23 cellular contexts compared by ENCODE assay signal in the genomic region with DNA sequence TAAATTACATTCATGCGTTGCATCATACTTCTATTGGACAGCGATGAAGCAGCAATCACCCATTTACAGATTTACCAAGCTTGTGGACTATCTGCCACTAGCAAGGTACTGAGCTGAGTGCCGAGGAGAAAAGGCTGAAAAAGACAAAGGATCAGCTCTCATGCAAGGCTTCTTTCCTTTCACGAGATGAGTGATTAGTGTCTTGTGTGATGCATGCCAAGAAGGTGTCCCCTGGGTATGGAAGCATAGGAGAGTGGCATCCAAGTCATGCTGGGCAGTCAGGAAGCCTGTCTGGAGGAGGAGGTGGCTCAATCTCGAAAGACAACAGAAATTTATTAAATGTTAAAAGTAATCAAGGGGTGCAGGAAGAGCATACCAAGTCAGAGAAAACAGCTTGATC. TPM values are rescaled to one million over a fixed set of nuclear protein-coding genes. Genes with fewer than 3 reads are reported as not detected.
DNase-seq lines count a peak whose midpoint lies in the region; ATAC-seq and TF ChIP-seq lines count a peak whose summit lies in the region.
"Had no signal": no experiment of that assay in that cellular context is flagged by ENCODE, and none has a peak within 500 bp of the region (broad histone marks: within the 10 kb centered on the region; RNA-seq: fewer than 3 reads in every experiment).

No MANE protein-coding gene starts in this region.

- no peak overlapping the region for H3K4me3 ChIP-seq in GM23338
- no peak overlapping the region for H3K4me3 ChIP-seq in HUES6 (ENCODE audit: low read depth, low read length)
- no peak overlapping the region for H3K4me3 ChIP-seq in osteoblast (ENCODE audit: insufficient read depth, low read length)
- H3K4me3 ChIP-seq: mucosa of descending colon, spleen had no signal

- peaks cover 12% of the 10 kb centered on the region for H3K27me3 Mint-ChIP-seq in GM23338 (ENCODE audit: insufficient read depth, low read depth, poor library complexity)
- no peaks in the 10 kb centered on the region for H3K27me3 Mint-ChIP-seq in activated T-helper 2 cell treated with anti-CD3 and anti-CD28 coated beads, Interferon-gamma antibody, Interleukin-2, Interleukin-4, amounts not matched to agents 10 μg/mL and 5 μg/mL and 100 μg/mL, durations not matched to agents 14 hours and 24 hours and 36 hours (ENCODE audit: low read depth)

- no peak overlapping the region for H2AFZ ChIP-seq in GM23338
- no peak overlapping the region for H2AFZ ChIP-seq in osteoblast (ENCODE audit: low read length)

- TF ChIP-seq CTCF in GM23338 (conservative IDR thresholded peaks at IDR 0.05; ENCODE audit: low read depth in 2 of 2), result no peak
- no peak for TF ChIP-seq CTCF in osteoblast (IDR thresholded peaks at IDR 0.05; ENCODE audit: extremely low read depth, low read depth, low read length)

- H3K79me2 ChIP-seq in GM23338 (replicated peaks; ENCODE audit: insufficient read depth) (peaks cover 8% of the 10 kb centered on the region), osteoblast (ENCODE audit: insufficient read depth, low read length) (no peaks in the 10 kb centered on the region)

- H3K36me3 ChIP-seq in GM23338 (ENCODE audit: insufficient read depth), result peaks cover 22% of the 10 kb centered on the region
- peaks cover 50% of the 10 kb centered on the region for H3K36me3 ChIP-seq in HUES6 (ENCODE audit: control insufficient read depth, insufficient read depth, low read length)
- H3K36me3 ChIP-seq in osteoblast (ENCODE audit: insufficient read depth, low read length), result peaks cover 3% of the 10 kb centered on the region

- H3K9me2 ChIP-seq in GM23338 (ENCODE audit: insufficient read depth), result peaks cover 10% of the 10 kb centered on the region

- DNase-seq in GM23338 (ENCODE audit: low spot score) (no peak), osteoblast (ENCODE audit: insufficient read length, low spot score, missing footprints) (no peak), LoVo (ENCODE audit: low spot score) (no peak), germinal center (ENCODE audit: low spot score) (no peak)
- no peak for DNase-seq in activated T-helper 2 cell treated with anti-CD3 and anti-CD28 coated beads, Interferon-gamma antibody, Interleukin-2, Interleukin-4, amounts not matched to agents 10 μg/mL and 5 μg/mL and 100 μg/mL, durations not matched to agents 14 hours and 24 hours and 36 hours (ENCODE audit: low spot score)
- DNase-seq: activated CD4-positive, alpha-beta T cell treated with anti-CD3 and anti-CD28 coated beads for 1 hour; activated CD8-positive, alpha-beta T cell treated with anti-CD3 and anti-CD28 coated beads, Interleukin-2, amount 10 ng/mL, durations not matched to agents 7 days and 5 days; AML-193; effector CD4-positive, alpha-beta T cell; foreskin keratinocyte; hippocampal formation; mucosa of descending colon; NCI-H2171; NCI-H526; spleen; stimulated activated CD4-positive, alpha-beta T cell treated with anti-CD3 and anti-CD28 coated beads, Interleukin-4, amount 100 ng/mL, for 1 hour; stimulated activated naive CD8-positive, alpha-beta T cell treated with anti-CD3 and anti-CD28 coated beads, Interleukin-15, Interleukin-2, amounts not matched to agents 100 U/mL and 50 U/mL, for 24 hours had no signal

- H3K27ac ChIP-seq in GM23338 (ENCODE audit: low read depth), result peak overlapping the region; percentile 90
- H3K27ac ChIP-seq in HUES6 (ENCODE audit: low read depth, low read length), result peak overlapping the region; percentile 1; the same call in 1 of the 2 replicates
- H3K27ac ChIP-seq in osteoblast (ENCODE audit: low read depth, low read length), result peak overlapping the region; percentile 32
- H3K27ac ChIP-seq: foreskin keratinocyte had no signal

- H3K9ac ChIP-seq in HUES6 (ENCODE audit: low read length), result no peak overlapping the region

- ATAC-seq in GM23338 (no peak), GM21367 (IDR thresholded peaks at IDR 0.05; ENCODE audit: unreplicated experiment) (no peak)
- ATAC-seq: activated CD8-positive, alpha-beta T cell treated with anti-CD3 and anti-CD28 coated beads, Interleukin-2, amount 10 ng/mL, durations not matched to agents 7 days and 5 days; stimulated activated naive CD8-positive, alpha-beta T cell treated with anti-CD3 and anti-CD28 coated beads, Interleukin-15, Interleukin-2, amounts not matched to agents 100 U/mL and 50 U/mL, for 24 hours had no signal

- H3K4me1 ChIP-seq in GM23338 (ENCODE audit: insufficient read depth), result peaks cover 8% of the 10 kb centered on the region
- H3K4me1 ChIP-seq in HUES6 (ENCODE audit: control insufficient read depth, insufficient read depth, low read length), result peaks cover 30% of the 10 kb centered on the region
- H3K4me1 ChIP-seq in osteoblast (ENCODE audit: insufficient read depth, low read length), result peaks cover 36% of the 10 kb centered on the region

- H3F3A ChIP-seq in GM23338 (replicated peaks; ENCODE audit: low read depth), result peaks cover 8% of the 10 kb centered on the region

- H3K4me2 ChIP-seq in GM23338 (peak overlapping the region; percentile 29; the same call in 1 of the 2 replicates), osteoblast (ENCODE audit: insufficient read depth, low read length) (peak overlapping the region; percentile 22)

- H4K20me1 ChIP-seq in GM23338 (replicated peaks; ENCODE audit: insufficient read depth) (no peaks in the 10 kb centered on the region), osteoblast (ENCODE audit: insufficient read depth, low read length) (no peaks in the 10 kb centered on the region)

- H3K27me3 ChIP-seq in GM23338 (ENCODE audit: insufficient read depth) (no peaks in the 10 kb centered on the region), HUES6 (ENCODE audit: control insufficient read depth, insufficient read depth, low read length) (no peaks in the 10 kb centered on the region), osteoblast (ENCODE audit: insufficient read depth, low read length) (no peaks in the 10 kb centered on the region)
- H3K27me3 ChIP-seq: foreskin keratinocyte, spleen had no signal

- peak overlapping the region; percentile 91 for H3K27ac Mint-ChIP-seq in GM23338
- H3K27ac Mint-ChIP-seq in activated T-helper 2 cell treated with anti-CD3 and anti-CD28 coated beads, Interferon-gamma antibody, Interleukin-2, Interleukin-4, amounts not matched to agents 10 μg/mL and 5 μg/mL and 100 μg/mL, durations not matched to agents 14 hours and 24 hours and 36 hours, result peak overlapping the region; percentile 20
- H3K27ac Mint-ChIP-seq: activated CD8-positive, alpha-beta T cell treated with anti-CD3 and anti-CD28 coated beads, Interleukin-2, amount 10 ng/mL, durations not matched to agents 7 days and 5 days; activated naive CD8-positive, alpha-beta T cell had no signal

- H3K4me3 Mint-ChIP-seq in GM23338, result no peak overlapping the region
- H3K4me3 Mint-ChIP-seq in activated T-helper 2 cell treated with anti-CD3 and anti-CD28 coated beads, Interferon-gamma antibody, Interleukin-2, Interleukin-4, amounts not matched to agents 10 μg/mL and 5 μg/mL and 100 μg/mL, durations not matched to agents 14 hours and 24 hours and 36 hours (ENCODE audit: low read depth), result no peak overlapping the region
- H3K4me3 Mint-ChIP-seq: activated CD8-positive, alpha-beta T cell treated with anti-CD3 and anti-CD28 coated beads, Interleukin-2, amount 10 ng/mL, durations not matched to agents 7 days and 5 days; activated naive CD8-positive, alpha-beta T cell had no signal

- H3K36me3 Mint-ChIP-seq in GM23338 (ENCODE audit: low read depth), result peaks cover 59% of the 10 kb centered on the region
- H3K36me3 Mint-ChIP-seq in activated T-helper 2 cell treated with anti-CD3 and anti-CD28 coated beads, Interferon-gamma antibody, Interleukin-2, Interleukin-4, amounts not matched to agents 10 μg/mL and 5 μg/mL and 100 μg/mL, durations not matched to agents 14 hours and 24 hours and 36 hours (ENCODE audit: low read depth), result peaks cover 38% of the 10 kb centered on the region

- intact Hi-C loops in activated T-helper 2 cell treated with anti-CD3 and anti-CD28 coated beads, Interferon-gamma antibody, Interleukin-2, Interleukin-4, amounts not matched to agents 10 μg/mL and 5 μg/mL and 100 μg/mL, durations not matched to agents 14 hours and 24 hours and 36 hours (cut with micrococcal nuclease), result loop anchor here (5.0 to 10.0 kb wide), 4 partner anchors 420 to 940 kb away; a partner anchor contains a TSS

- peaks cover under 1% of the 10 kb centered on the region; the same call in 1 of the 2 replicates for H3K9me3 ChIP-seq in HUES6 (ENCODE audit: control insufficient read depth, insufficient read depth, low read depth, low read length)
- H3K9me3 ChIP-seq in osteoblast (ENCODE audit: low read depth, low read length), result no peaks in the 10 kb centered on the region
- H3K9me3 ChIP-seq: mucosa of descending colon, spleen had no signal

- H3K4me1 Mint-ChIP-seq in GM23338, result peaks cover 37% of the 10 kb centered on the region
- H3K4me1 Mint-ChIP-seq in activated T-helper 2 cell treated with anti-CD3 and anti-CD28 coated beads, Interferon-gamma antibody, Interleukin-2, Interleukin-4, amounts not matched to agents 10 μg/mL and 5 μg/mL and 100 μg/mL, durations not matched to agents 14 hours and 24 hours and 36 hours (ENCODE audit: low read depth), result peaks cover 44% of the 10 kb centered on the region

- H3K9me3 Mint-ChIP-seq in GM23338, result peaks cover 5% of the 10 kb centered on the region
- peaks cover 10% of the 10 kb centered on the region for H3K9me3 Mint-ChIP-seq in activated T-helper 2 cell treated with anti-CD3 and anti-CD28 coated beads, Interferon-gamma antibody, Interleukin-2, Interleukin-4, amounts not matched to agents 10 μg/mL and 5 μg/mL and 100 μg/mL, durations not matched to agents 14 hours and 24 hours and 36 hours

RNA-seq across cellular contexts. Expression of a gene that starts 40.9 kb away (rescaled TPM):
- total RNA-seq in GM23338 (2014; rRNA removed; shearing (Covaris generic)), result not detected in 2 replicates
- polyA plus RNA-seq in GM23338 (2016; fragmentation: Nextera tagmentation; extraction: Ambion mirVana), result 0.65 and 0.90 TPM in 2 replicates
- total RNA-seq in activated T-helper 2 cell treated with anti-CD3 and anti-CD28 coated beads, Interferon-gamma antibody, Interleukin-2, Interleukin-4, amounts not matched to agents 10 μg/mL and 5 μg/mL and 100 μg/mL, durations not matched to agents 14 hours and 24 hours and 36 hours, result not detected in 2 replicates
- total RNA-seq in osteoblast, result not detected in 2 replicates
- total RNA-seq: activated CD8-positive, alpha-beta T cell treated with anti-CD3 and anti-CD28 coated beads, Interleukin-2, amount 10 ng/mL, durations not matched to agents 7 days and 5 days; cerebellum; foreskin keratinocyte; mucosa of descending colon; spleen had no signal
- polyA plus RNA-seq: esophagus, foreskin keratinocyte, keratinocyte, spleen had no signal

RNA-seq across cellular contexts. Expression of a gene that starts 55.9 kb away (rescaled TPM):
- 110 and 111 TPM in 2 replicates for total RNA-seq in GM23338 (2014; rRNA removed; shearing (Covaris generic))
- polyA plus RNA-seq in GM23338 (2016; fragmentation: Nextera tagmentation; extraction: Ambion mirVana), result 227 and 233 TPM in 2 replicates
- 2.7 and 2.9 TPM in 2 replicates for total RNA-seq in activated T-helper 2 cell treated with anti-CD3 and anti-CD28 coated beads, Interferon-gamma antibody, Interleukin-2, Interleukin-4, amounts not matched to agents 10 μg/mL and 5 μg/mL and 100 μg/mL, durations not matched to agents 14 hours and 24 hours and 36 hours
- 25.0 and 26.1 TPM in 2 replicates for total RNA-seq in osteoblast

Comparison
In these comparisons a context has a peak if more than half of its experiments do, and no peak if none do; other contexts are left out.
1. H3K27ac ChIP-seq: peak in every context shown above with its lines; median percentile 90 in GM23338; 32 in osteoblast; 1 in HUES6.